Comparison of ENCODE assay signal across 1 cellular context in genomic region chr5:82106806-82107205, GRCh38.
TF ChIP-seq lines count a peak whose summit lies in the region.

No MANE protein-coding gene starts in this region.

TF ChIP-seq in K562, 482 proteins besides CTCF, POLR2A, EP300 and RAD21 (continued from another document):
- TF ChIP-seq ZBTB49 (CRISPR knock-in tag; IDR thresholded peaks at IDR 0.05; ENCODE audit: borderline replicate concordance), result no peak
- no peak for TF ChIP-seq NFRKB (IDR thresholded peaks at IDR 0.05; ENCODE audit: low read depth)
- no peak for TF ChIP-seq CREB1 (IDR thresholded peaks at IDR 0.05)
- no peak for TF ChIP-seq CREB1 (CRISPR knock-in tag; IDR thresholded peaks at IDR 0.05)
- no peak for TF ChIP-seq GABPB1 (CRISPR knock-in tag; IDR thresholded peaks at IDR 0.05)
- TF ChIP-seq NR2F6 (CRISPR knock-in tag; IDR thresholded peaks at IDR 0.05), result no peak
- TF ChIP-seq ZNF124 (CRISPR knock-in tag; IDR thresholded peaks at IDR 0.05), result no peak
- TF ChIP-seq HMG20B (CRISPR knock-in tag; IDR thresholded peaks at IDR 0.05), result no peak
- TF ChIP-seq IFI16 (CRISPR knock-in tag; IDR thresholded peaks at IDR 0.05), result no peak
- no peak for TF ChIP-seq ZBTB11 (CRISPR knock-in tag; IDR thresholded peaks at IDR 0.05)
- no peak for TF ChIP-seq FOXM1 (IDR thresholded peaks at IDR 0.05; ENCODE audit: low read depth)
- TF ChIP-seq FOXM1 (CRISPR knock-in tag; IDR thresholded peaks at IDR 0.05; ENCODE audit: low read depth), result no peak
